In genomic region chr3:156474560-156475389, GRCh38 we compare ENCODE assay signal across 9 cellular contexts.
DNase-seq lines count a peak whose midpoint lies in the region; ATAC-seq, FAIRE-seq and TF ChIP-seq lines count a peak whose summit lies in the region.
"Had no signal": no experiment of that assay in that cellular context is flagged by ENCODE, and none has a peak within 500 bp of the region (broad histone marks: within the 10 kb centered on the region; RNA-seq: fewer than 3 reads in every experiment).

No MANE protein-coding gene starts in this region.

- no peaks in the 10 kb centered on the region for H3K9me3 ChIP-seq in keratinocyte (ENCODE audit: control insufficient read depth, low read depth, low read length)

- H3K27ac ChIP-seq in keratinocyte (ENCODE audit: control insufficient read depth, insufficient read depth, low read length): no peak overlapping the region

- no peak overlapping the region for H3K4me3 ChIP-seq in keratinocyte (ENCODE audit: control insufficient read depth in 2 of 3, extremely low read depth in 1 of 3, insufficient read depth in 2 of 3, low read depth in 1 of 3, low read length in 3 of 3)

- dilution Hi-C loops in keratinocyte (cut with MboI; ENCODE audit: extremely low pct_ligation_motif_present, low sequenced_read_pairs): no loop called here

- POLR2A ChIA-PET in activated CD8-positive, alpha-beta T cell treated with anti-CD3 and anti-CD28 coated beads for 36 hours (lab: Charles Lee): no interaction called here

- peaks cover 2% of the 10 kb centered on the region for H3K4me1 Mint-ChIP-seq in CD14-positive monocyte
- no peaks in the 10 kb centered on the region for H3K4me1 Mint-ChIP-seq in activated CD8-positive, alpha-beta T cell treated with anti-CD3 and anti-CD28 coated beads for 36 hours (ENCODE audit: low read depth)

- no peak overlapping the region for H3K4me3 Mint-ChIP-seq in CD14-positive monocyte
- no peak overlapping the region for H3K4me3 Mint-ChIP-seq in activated CD8-positive, alpha-beta T cell treated with anti-CD3 and anti-CD28 coated beads for 36 hours
- H3K4me3 Mint-ChIP-seq: dendritic cell treated with granulocyte-macrophage colony-stimulating factor and Interleukin-4, amounts not matched to agents 40 ng/mL and 50 ng/mL, for 4 days had no signal

- DNase-seq in CD14-positive monocyte (ENCODE audit: low spot score) (no peak), HCEC 1CT (peak; percentile 35), keratinocyte (ENCODE audit: low read depth, low spot score) (no peak), 8988T (no peak), GM03348 (ENCODE audit: low spot score) (no peak), NCI-H446 treated with DMSO at 0.1 percent for 48 hours (lab: John Stamatoyannopoulos, UW) (no peak)
- peak; percentile 26 for DNase-seq in activated CD8-positive, alpha-beta T cell treated with anti-CD3 and anti-CD28 coated beads for 36 hours
- DNase-seq in activated T-cell treated with anti-CD3 and anti-CD28 coated beads, Interleukin-2, amount 50 U/mL, for 1 hour: no peak

- no peaks in the 10 kb centered on the region for H3K79me2 ChIP-seq in keratinocyte (ENCODE audit: control insufficient read depth, insufficient read depth, low read length)

- H3K36me3 ChIP-seq in keratinocyte (ENCODE audit: control insufficient read depth in 2 of 2, extremely low read depth in 1 of 2, insufficient read depth in 2 of 2, low read length in 2 of 2): no peaks in the 10 kb centered on the region

- H3K9ac ChIP-seq in keratinocyte (ENCODE audit: control insufficient read depth, extremely low read depth, insufficient read depth, low read length): no peak overlapping the region

- intact Hi-C loops in CD14-positive monocyte (cut with micrococcal nuclease): no loop called here
- intact Hi-C loops in activated CD8-positive, alpha-beta T cell treated with anti-CD3 and anti-CD28 coated beads for 36 hours (cut with micrococcal nuclease): no loop called here

- CTCF ChIA-PET in activated CD8-positive, alpha-beta T cell treated with anti-CD3 and anti-CD28 coated beads for 36 hours (lab: Charles Lee): interaction anchor here (0.7 to 2.6 kb wide), 9 partner anchors 9 to 43 kb away, joined by 3 to 19 read pairs (median 4); no protein-coding TSS in a partner anchor

- no peaks in the 10 kb centered on the region for H3K27me3 ChIP-seq in keratinocyte (ENCODE audit: control insufficient read depth, extremely low read depth, insufficient read depth, low read length)

- peak; percentile 64 for ATAC-seq in activated CD8-positive, alpha-beta T cell treated with anti-CD3 and anti-CD28 coated beads for 36 hours

- H3K27me3 Mint-ChIP-seq in CD14-positive monocyte (ENCODE audit: low read depth in 3 of 3): peaks cover 5 to 6% (median 6%) of the 10 kb centered on the region in 3 donors
- peaks cover 10% of the 10 kb centered on the region for H3K27me3 Mint-ChIP-seq in activated CD8-positive, alpha-beta T cell treated with anti-CD3 and anti-CD28 coated beads for 36 hours

- TF ChIP-seq CTCF in CD14-positive monocyte (IDR thresholded peaks at IDR 0.05): peak; percentile 49
- TF ChIP-seq CTCF in activated CD8-positive, alpha-beta T cell treated with anti-CD3 and anti-CD28 coated beads for 36 hours (IDR thresholded peaks at IDR 0.05): peak; percentile 49
- peak; percentile 33 to 57 (median 48) for TF ChIP-seq CTCF in keratinocyte (optimal IDR thresholded peaks at IDR 0.05 in 1 of 3, IDR thresholded peaks at IDR 0.05 in 1 of 3, conservative IDR thresholded peaks at IDR 0.05 in 1 of 3; ENCODE audit: extremely low read depth in 1 of 3, insufficient read depth in 2 of 3, low read length in 3 of 3)

- no peak overlapping the region for H3K27ac Mint-ChIP-seq in CD14-positive monocyte
- no peak overlapping the region for H3K27ac Mint-ChIP-seq in activated CD8-positive, alpha-beta T cell treated with anti-CD3 and anti-CD28 coated beads for 36 hours
- H3K27ac Mint-ChIP-seq: dendritic cell treated with granulocyte-macrophage colony-stimulating factor and Interleukin-4, amounts not matched to agents 40 ng/mL and 50 ng/mL, for 4 days had no signal

- no peak overlapping the region for H2AFZ ChIP-seq in keratinocyte (ENCODE audit: control insufficient read depth, low read length)

- H3K4me2 ChIP-seq in keratinocyte (ENCODE audit: control insufficient read depth, extremely low read depth, insufficient read depth, low read depth, low read length): no peak overlapping the region

- no peaks in the 10 kb centered on the region for H3K9me1 ChIP-seq in keratinocyte (ENCODE audit: control insufficient read depth, extremely low read depth, insufficient read depth, low read length)

- H4K20me1 ChIP-seq in keratinocyte (ENCODE audit: control insufficient read depth, extremely low read depth, insufficient read depth, low read length): no peaks in the 10 kb centered on the region

- no peak for FAIRE-seq in keratinocyte (lab: Jason Lieb, UNC)

- H3K4me1 ChIP-seq in keratinocyte (ENCODE audit: control insufficient read depth, extremely low read depth, insufficient read depth, low read length): no peaks in the 10 kb centered on the region

- H3K36me3 Mint-ChIP-seq in CD14-positive monocyte: no peaks in the 10 kb centered on the region
- no peaks in the 10 kb centered on the region for H3K36me3 Mint-ChIP-seq in activated CD8-positive, alpha-beta T cell treated with anti-CD3 and anti-CD28 coated beads for 36 hours (ENCODE audit: low read depth)

- no peaks in the 10 kb centered on the region for H3K9me3 Mint-ChIP-seq in CD14-positive monocyte
- no peaks in the 10 kb centered on the region for H3K9me3 Mint-ChIP-seq in activated CD8-positive, alpha-beta T cell treated with anti-CD3 and anti-CD28 coated beads for 36 hours
- H3K9me3 Mint-ChIP-seq: dendritic cell treated with granulocyte-macrophage colony-stimulating factor and Interleukin-4, amounts not matched to agents 40 ng/mL and 50 ng/mL, for 4 days had no signal

Comparison
In these comparisons a context has a peak if more than half of its experiments do, and no peak if none do; other contexts are left out.
1. DNase-seq: peak in HCEC 1CT (single experiment) and activated CD8-positive, alpha-beta T cell treated with anti-CD3 and anti-CD28 coated beads for 36 hours (single experiment); none in CD14-positive monocyte (single experiment), keratinocyte (single experiment), 8988T (single experiment), activated T-cell treated with anti-CD3 and anti-CD28 coated beads, Interleukin-2, amount 50 U/mL, for 1 hour (single experiment), GM03348 (single experiment) and NCI-H446 treated with DMSO at 0.1 percent for 48 hours (single experiment).
2. Peak in every context shown above with its lines, with median percentiles within 50 percentile points of each other: CTCF ChIP-seq.